Comparison of ENCODE assay signal across 26 cellular contexts in genomic region chr21:34697826-34698225, GRCh38. TPM values are rescaled to one million over a fixed set of nuclear protein-coding genes. Genes with fewer than 3 reads are reported as not detected.
"Had no signal": no experiment of that assay in that cellular context is flagged by ENCODE, and none has a peak within 500 bp of the region (broad histone marks: within the 10 kb centered on the region; RNA-seq: fewer than 3 reads in every experiment).

No MANE protein-coding gene starts in this region.

- H3K4me2 ChIP-seq: hepatocyte had no signal

- H2AFZ ChIP-seq: hepatocyte had no signal

- H3K4me3 Mint-ChIP-seq: dendritic cell treated with granulocyte-macrophage colony-stimulating factor and Interleukin-4, amounts not matched to agents 40 ng/mL and 50 ng/mL, for 4 days; effector memory CD8-positive, alpha-beta T cell; endodermal cell; naive thymus-derived CD4-positive, alpha-beta T cell had no signal

- H3K9me3 ChIP-seq: colonic mucosa, esophagus squamous epithelium, left lung, lower lobe of right lung had no signal

- H3K27ac Mint-ChIP-seq: dendritic cell treated with granulocyte-macrophage colony-stimulating factor and Interleukin-4, amounts not matched to agents 40 ng/mL and 50 ng/mL, for 4 days; effector memory CD8-positive, alpha-beta T cell; endodermal cell; naive thymus-derived CD4-positive, alpha-beta T cell had no signal

- H3K9me3 Mint-ChIP-seq: effector memory CD8-positive, alpha-beta T cell had no signal

- H3K27ac ChIP-seq: colonic mucosa, epithelial cell of prostate, esophagus squamous epithelium, gastroesophageal sphincter, heart left ventricle, hepatocyte, left lung, lower lobe of right lung had no signal

- ATAC-seq: effector memory CD8-positive, alpha-beta T cell; esophagus mucosa; gastroesophageal sphincter; heart left ventricle; left cardiac atrium; left lung; left ventricle myocardium superior; lower lobe of right lung; naive thymus-derived CD4-positive, alpha-beta T cell had no signal

- H3K27me3 ChIP-seq: colonic mucosa, esophagus squamous epithelium, heart left ventricle, hepatocyte had no signal

- DNase-seq: colonic mucosa; cortex of kidney; effector CD8-positive, alpha-beta T cell; effector memory CD8-positive, alpha-beta T cell; endodermal cell; erythroblast; esophagus squamous epithelium; foreskin fibroblast; foreskin melanocyte; heart left ventricle; hypothalamus; left cardiac atrium; left lung; left ventricle myocardium superior; lower lobe of right lung; mesenchymal stem cell; midbrain; naive thymus-derived CD4-positive, alpha-beta T cell had no signal

- H3K4me1 ChIP-seq: gastroesophageal sphincter, heart left ventricle had no signal

- H3K4me3 ChIP-seq: colonic mucosa, esophagus squamous epithelium, gastroesophageal sphincter, heart left ventricle, hepatocyte, left lung, lower lobe of right lung had no signal

- H3K36me3 ChIP-seq: colonic mucosa, esophagus squamous epithelium, gastroesophageal sphincter, heart left ventricle, left lung, lower lobe of right lung had no signal

RNA-seq across cellular contexts. Expression of gene CLIC6, which starts 29.0 kb away (rescaled TPM):
- total RNA-seq: dermis microvascular lymphatic vessel endothelial cell, lung microvascular endothelial cell had no signal
- polyA plus RNA-seq: keratinocyte had no signal
